Comparison of ENCODE assay signal across 15 cellular contexts in genomic region chr15:22930782-22931484, GRCh38. TPM values are rescaled to one million over a fixed set of nuclear protein-coding genes. Genes with fewer than 3 reads are reported as not detected.
DNase-seq lines count a peak whose midpoint lies in the region; ATAC-seq and TF ChIP-seq lines count a peak whose summit lies in the region.
"Had no signal": no experiment of that assay in that cellular context is flagged by ENCODE, and none has a peak within 500 bp of the region (broad histone marks: within the 10 kb centered on the region; RNA-seq: fewer than 3 reads in every experiment).

No MANE protein-coding gene starts in this region.

- intact Hi-C loops in natural killer cell (cut with micrococcal nuclease) (no loop called here), adrenal gland (cut with DNase I) (no loop called here), left lung (cut with DNase I) (no loop called here), upper lobe of right lung (cut with DNase I) (no loop called here)

- H3K4me1 Mint-ChIP-seq in natural killer cell treated with Interleukin-12 subunit alpha and Interleukin-12 subunit beta and Interleukin-15 and Interleukin-18, amount 100 ng/mL, for 72 hours (ENCODE audit: low read depth in 2 of 2): no peaks in the 10 kb centered on the region
- H3K4me1 Mint-ChIP-seq in natural killer cell: no peaks in the 10 kb centered on the region
- H3K4me1 Mint-ChIP-seq: central memory CD8-positive, alpha-beta T cell had no signal

- peak; percentile 42 for DNase-seq in natural killer cell treated with Interleukin-12 subunit alpha and Interleukin-12 subunit beta and Interleukin-15 and Interleukin-18, amount 100 ng/mL, for 72 hours (ENCODE audit: low spot score)
- DNase-seq in natural killer cell (no peak), adrenal gland (peak; percentile 54 to 82 (median 74)), left lung (no peak), upper lobe of right lung (no peak), mesenteric fat pad (ENCODE audit: low spot score) (no peak)
- DNase-seq: activated CD4-positive, CD25-positive, alpha-beta regulatory T cell; erythroblast; NCI-H1930; stimulated activated CD4-positive, alpha-beta T cell treated with anti-CD3 and anti-CD28 coated beads, Interleukin-2, amount 100 ng/mL, for 48 hours had no signal

- H3K27ac ChIP-seq in adrenal gland (peak overlapping the region in 2 of 5 donors; percentile 32 to 65), left lung (no peak overlapping the region), upper lobe of right lung (no peak overlapping the region)
- H3K27ac ChIP-seq: neutrophil had no signal

- H3K4me3 ChIP-seq in adrenal gland (no peak overlapping the region), left lung (no peak overlapping the region), upper lobe of right lung (no peak overlapping the region)

- H3K27me3 Mint-ChIP-seq in natural killer cell treated with Interleukin-12 subunit alpha and Interleukin-12 subunit beta and Interleukin-15 and Interleukin-18, amount 100 ng/mL, for 72 hours: no peaks in the 10 kb centered on the region
- no peaks in the 10 kb centered on the region for H3K27me3 Mint-ChIP-seq in natural killer cell (ENCODE audit: low read depth in 2 of 2)
- H3K27me3 Mint-ChIP-seq: central memory CD8-positive, alpha-beta T cell had no signal

- no peak for TF ChIP-seq POLR2A in adrenal gland (IDR thresholded peaks at IDR 0.05)

- no peak overlapping the region for H3K4me3 Mint-ChIP-seq in natural killer cell treated with Interleukin-12 subunit alpha and Interleukin-12 subunit beta and Interleukin-15 and Interleukin-18, amount 100 ng/mL, for 72 hours
- no peak overlapping the region for H3K4me3 Mint-ChIP-seq in natural killer cell
- H3K4me3 Mint-ChIP-seq: activated T-helper 1 cell treated with anti-CD3 and anti-CD28 coated beads, Interleukin-12 subunit alpha, Interleukin-12 subunit beta, Interleukin-2, Interleukin-4 antibody, amounts not matched to agents 30 ng/mL and 10 ng/mL and 1 ng/mL, durations not matched to agents 14 hours and 24 hours and 36 hours; central memory CD8-positive, alpha-beta T cell had no signal

- 39 to 62% (median 53%) methylated on average over 6 to 10 of the region's 10 CpGs for WGBS in adrenal gland, 4 donors

- no peaks in the 10 kb centered on the region for H3K36me3 Mint-ChIP-seq in natural killer cell treated with Interleukin-12 subunit alpha and Interleukin-12 subunit beta and Interleukin-15 and Interleukin-18, amount 100 ng/mL, for 72 hours
- H3K36me3 Mint-ChIP-seq in natural killer cell: no peaks in the 10 kb centered on the region

- ATAC-seq in natural killer cell treated with Interleukin-12 subunit alpha and Interleukin-12 subunit beta and Interleukin-15 and Interleukin-18, amount 100 ng/mL, for 72 hours: peak; percentile 41 to 45
- ATAC-seq in natural killer cell: no peak
- ATAC-seq in left lung: peak; percentile 80
- ATAC-seq in upper lobe of right lung: peak; percentile 68
- no peak for ATAC-seq in activated CD4-positive, CD25-positive, alpha-beta regulatory T cell treated with anti-CD3 and anti-CD28 coated beads, Interleukin-2, amount 50 U/mL, for 24 hours
- no peak for ATAC-seq in GM21528 (IDR thresholded peaks at IDR 0.05; ENCODE audit: low FRiP score, unreplicated experiment)

- H3K27me3 ChIP-seq in adrenal gland: no peaks in the 10 kb centered on the region
- H3K27me3 ChIP-seq in left lung: no peaks in the 10 kb centered on the region
- no peaks in the 10 kb centered on the region for H3K27me3 ChIP-seq in upper lobe of right lung
- H3K27me3 ChIP-seq: neutrophil had no signal

- H3K36me3 ChIP-seq in adrenal gland (replicated peaks in 1 of 2): peaks cover 0 to 35% of the 10 kb centered on the region in 2 donors
- peaks cover 0 to 69% of the 10 kb centered on the region in 2 donors for H3K36me3 ChIP-seq in left lung
- peaks cover 65% of the 10 kb centered on the region for H3K36me3 ChIP-seq in upper lobe of right lung
- H3K36me3 ChIP-seq: neutrophil had no signal

- H3K4me1 ChIP-seq in adrenal gland (replicated peaks in 1 of 2) (no peaks in the 10 kb centered on the region), left lung (no peaks in the 10 kb centered on the region), upper lobe of right lung (no peaks in the 10 kb centered on the region)

- H3K9me3 Mint-ChIP-seq in natural killer cell treated with Interleukin-12 subunit alpha and Interleukin-12 subunit beta and Interleukin-15 and Interleukin-18, amount 100 ng/mL, for 72 hours: no peaks in the 10 kb centered on the region
- H3K9me3 Mint-ChIP-seq in natural killer cell: no peaks in the 10 kb centered on the region
- H3K9me3 Mint-ChIP-seq: activated T-helper 1 cell treated with anti-CD3 and anti-CD28 coated beads, Interleukin-12 subunit alpha, Interleukin-12 subunit beta, Interleukin-2, Interleukin-4 antibody, amounts not matched to agents 30 ng/mL and 10 ng/mL and 1 ng/mL, durations not matched to agents 14 hours and 24 hours and 36 hours; central memory CD8-positive, alpha-beta T cell had no signal

- no peak overlapping the region for H3K27ac Mint-ChIP-seq in natural killer cell treated with Interleukin-12 subunit alpha and Interleukin-12 subunit beta and Interleukin-15 and Interleukin-18, amount 100 ng/mL, for 72 hours
- H3K27ac Mint-ChIP-seq in natural killer cell: no peak overlapping the region
- H3K27ac Mint-ChIP-seq: activated T-helper 1 cell treated with anti-CD3 and anti-CD28 coated beads, Interleukin-12 subunit alpha, Interleukin-12 subunit beta, Interleukin-2, Interleukin-4 antibody, amounts not matched to agents 30 ng/mL and 10 ng/mL and 1 ng/mL, durations not matched to agents 14 hours and 24 hours and 36 hours had no signal

- TF ChIP-seq CTCF in natural killer cell (IDR thresholded peaks at IDR 0.05) (no peak), adrenal gland (IDR thresholded peaks at IDR 0.05) (no peak), left lung (IDR thresholded peaks at IDR 0.05) (no peak), upper lobe of right lung (IDR thresholded peaks at IDR 0.05) (no peak)

- H3K9me3 ChIP-seq in adrenal gland (replicated peaks in 1 of 3) (no peaks in the 10 kb centered on the region), left lung (no peaks in the 10 kb centered on the region), upper lobe of right lung (no peaks in the 10 kb centered on the region)
- H3K9me3 ChIP-seq: neutrophil had no signal

RNA-seq across cellular contexts. Expression of gene CYFIP1, which starts 49.2 kb away (rescaled TPM):
- 10 to 100 TPM; 10.8 to 19.8 TPM for total RNA-seq in natural killer cell treated with Interleukin-12 subunit alpha and Interleukin-12 subunit beta and Interleukin-15 and Interleukin-18, amount 100 ng/mL, for 72 hours
- total RNA-seq in natural killer cell (1 to 10 TPM; 6.4 to 9.2 (median 8.8) TPM), adrenal gland (100 to 1,000 TPM in 2 of 8 donors, 10 to 100 TPM in 6; 53.9 to 124 (median 90.3) TPM), left lung (100 to 1,000 TPM; 141 to 164 TPM), upper lobe of right lung (139 TPM), mesenteric fat pad (138 TPM)
- 10 to 100 TPM; 21.2 to 43.7 (median 24.6) TPM for polyA plus RNA-seq in adrenal gland

Comparison
In these comparisons a context has a peak if more than half of its experiments do, and no peak if none do; other contexts are left out.
1. ATAC-seq: peak in natural killer cell treated with Interleukin-12 subunit alpha and Interleukin-12 subunit beta and Interleukin-15 and Interleukin-18, amount 100 ng/mL, for 72 hours (2 of 2), left lung (single experiment) and upper lobe of right lung (single experiment); none in natural killer cell (0 of 3), activated CD4-positive, CD25-positive, alpha-beta regulatory T cell treated with anti-CD3 and anti-CD28 coated beads, Interleukin-2, amount 50 U/mL, for 24 hours (0 of 2) and GM21528 (single experiment).
2. DNase-seq: peak in natural killer cell treated with Interleukin-12 subunit alpha and Interleukin-12 subunit beta and Interleukin-15 and Interleukin-18, amount 100 ng/mL, for 72 hours (single experiment) and adrenal gland (7 of 7); none in natural killer cell (single experiment), left lung (0 of 2), upper lobe of right lung (single experiment) and mesenteric fat pad (single experiment).